In genomic region chr2:54560146-54560881, GRCh38 we compare ENCODE assay signal across 8 cellular contexts.
A peak's percentile ranks its signal among the peaks of the same experiment; 100 is the strongest.
DNase-seq lines count a peak whose midpoint lies in the region; ATAC-seq, FAIRE-seq and TF ChIP-seq lines count a peak whose summit lies in the region.

No MANE protein-coding gene starts in this region.

- no peak for FAIRE-seq in endothelial cell of umbilical vein (lab: Jason Lieb, UNC)

- dilution Hi-C loops in endothelial cell of umbilical vein (cut with MboI; ENCODE audit: extremely low pct_ligation_motif_present, low sequenced_read_pairs), result no loop called here

- H3K27ac Mint-ChIP-seq in T-helper 17 cell, result peak overlapping the region; percentile 95

- H3K9ac ChIP-seq in endothelial cell of umbilical vein (replicated peaks; ENCODE audit: extremely low read depth, insufficient read depth, low read length) (peak overlapping the region; percentile 99), muscle layer of colon (ENCODE audit: low read length) (peak overlapping the region; percentile 49)

- POLR2A ChIA-PET in endothelial cell of umbilical vein (lab: Charles Lee), result interaction anchor here (0.7 to 5.4 kb wide), 8 partner anchors 13 to 445 kb away, joined by 3 to 52 read pairs (median 4); partner anchors contain the start of gene ACYP2

- H4K20me1 ChIP-seq in endothelial cell of umbilical vein (replicated peaks; ENCODE audit: control insufficient read depth, extremely low read depth, insufficient read depth, low read length), result no peaks in the 10 kb centered on the region

- peaks cover 41% of the 10 kb centered on the region for H3K4me1 Mint-ChIP-seq in T-helper 17 cell

- H3K4me3 ChIP-seq in endothelial cell of umbilical vein (replicated peaks in 1 of 3; ENCODE audit: insufficient read depth in 1 of 3, low read depth in 1 of 3, low read length in 3 of 3), result peak overlapping the region; percentile 50 to 99 (median 99)
- H3K4me3 ChIP-seq in muscle layer of colon (ENCODE audit: low read depth in 1 of 2, low read length in 2 of 2), result peak overlapping the region; percentile 22 to 70
- H3K4me3 ChIP-seq in SJCRH30, result no peak overlapping the region

- H3K4me1 ChIP-seq in endothelial cell of umbilical vein (ENCODE audit: control insufficient read depth, extremely low read depth, insufficient read depth, low read length) (peaks cover 38% of the 10 kb centered on the region), muscle layer of colon (ENCODE audit: insufficient read depth, low read length) (peaks cover 48% of the 10 kb centered on the region), SJCRH30 (no peaks in the 10 kb centered on the region)

- peaks cover 0 to 1% of the 10 kb centered on the region in 2 experiments for H3K36me3 ChIP-seq in endothelial cell of umbilical vein (ENCODE audit: control insufficient read depth in 2 of 2, extremely low read depth in 1 of 2, insufficient read depth in 2 of 2, low read length in 2 of 2)
- H3K36me3 ChIP-seq in muscle layer of colon (ENCODE audit: insufficient read depth, low read length), result peaks cover 9% of the 10 kb centered on the region
- peaks cover 17% of the 10 kb centered on the region; the same call in 1 of the 2 replicates for H3K36me3 ChIP-seq in SJCRH30

- peaks cover 3% of the 10 kb centered on the region for H3K36me3 Mint-ChIP-seq in T-helper 17 cell (ENCODE audit: low read depth)

- TF ChIP-seq POLR2A in endothelial cell of umbilical vein (IDR thresholded peaks at IDR 0.05; ENCODE audit: low read depth, low read length), result no peak

- no peaks in the 10 kb centered on the region for H3K9me1 ChIP-seq in endothelial cell of umbilical vein (replicated peaks; ENCODE audit: control insufficient read depth, extremely low read depth, insufficient read depth, low read length)

- peak overlapping the region; percentile 96 for H3K4me3 Mint-ChIP-seq in T-helper 17 cell

- H3K27me3 ChIP-seq in endothelial cell of umbilical vein (ENCODE audit: control insufficient read depth in 2 of 2, insufficient read depth in 2 of 2, low read length in 2 of 2) (no peaks in the 10 kb centered on the region), muscle layer of colon (ENCODE audit: control insufficient read depth in 1 of 2, insufficient read depth in 2 of 2, low read length in 2 of 2) (no peaks in the 10 kb centered on the region), SJCRH30 (no peaks in the 10 kb centered on the region)

- BruUV-seq in endothelial cell of umbilical vein (replicated peaks; lab: Mats Ljungman, UMichigan), result TSS peak; percentile 42

- peak overlapping the region; percentile 98 for H3K4me2 ChIP-seq in endothelial cell of umbilical vein (ENCODE audit: insufficient read depth, low read length)

- H3K27me3 Mint-ChIP-seq in T-helper 17 cell, result no peaks in the 10 kb centered on the region

- ATAC-seq in GM19467 (IDR thresholded peaks at IDR 0.05; ENCODE audit: unreplicated experiment) (peak; percentile 36), HG03469 (IDR thresholded peaks at IDR 0.05; ENCODE audit: unreplicated experiment) (peak; percentile 30), T-helper 17 cell (no peak)

- peak; percentile 31 for DNase-seq in GM04504 (ENCODE audit: low read depth)
- no peak for DNase-seq in T-helper 17 cell
- peak; percentile 52 for DNase-seq in endothelial cell of umbilical vein (ENCODE audit: low read depth, low spot score)
- DNase-seq in SJCRH30, result no peak
- no peak for DNase-seq in ureter (ENCODE audit: low spot score)

- no peak overlapping the region for H2AFZ ChIP-seq in endothelial cell of umbilical vein (ENCODE audit: low read depth, low read length)

- peaks cover 67% of the 10 kb centered on the region for H3K79me2 ChIP-seq in endothelial cell of umbilical vein (ENCODE audit: control insufficient read depth, insufficient read depth, low read length)

- H3K27ac ChIP-seq in endothelial cell of umbilical vein (ENCODE audit: insufficient read depth, low read depth, low read length), result peak overlapping the region; percentile 99
- peak overlapping the region; percentile 75 for H3K27ac ChIP-seq in muscle layer of colon (ENCODE audit: low read depth, low read length)
- H3K27ac ChIP-seq in SJCRH30, result no peak overlapping the region

- CTCF ChIA-PET in endothelial cell of umbilical vein (lab: Charles Lee), result interaction anchor here (0.6 to 4.2 kb wide), 14 partner anchors 9 to 453 kb away, joined by 3 to 30 read pairs (median 6); no protein-coding TSS in a partner anchor

- TF ChIP-seq CTCF in endothelial cell of umbilical vein (IDR thresholded peaks at IDR 0.05; ENCODE audit: extremely low read depth in 1 of 2, insufficient read depth in 1 of 2, low read depth in 1 of 2, low read length in 2 of 2), result no peak

- intact Hi-C loops in endothelial cell of umbilical vein (cut with micrococcal nuclease), result no loop called here

- H3K9me3 ChIP-seq in T-helper 17 cell (ENCODE audit: control insufficient read depth, low read length, poor library complexity, severe bottlenecking) (no peaks in the 10 kb centered on the region), endothelial cell of umbilical vein (replicated peaks; ENCODE audit: control insufficient read depth, insufficient read depth, low read length) (no peaks in the 10 kb centered on the region), muscle layer of colon (ENCODE audit: low read length) (no peaks in the 10 kb centered on the region), SJCRH30 (replicated peaks) (no peaks in the 10 kb centered on the region)

TF ChIP-seq in endothelial cell of umbilical vein, 7 proteins besides CTCF, POLR2A, EP300 and RAD21:
- TF ChIP-seq MYC (IDR thresholded peaks at IDR 0.05; ENCODE audit: low read depth, low read length), result no peak
- TF ChIP-seq FOS (IDR thresholded peaks at IDR 0.05; ENCODE audit: borderline replicate concordance, insufficient read depth, low read length), result no peak
- no peak for TF ChIP-seq GATA2 (IDR thresholded peaks at IDR 0.05; ENCODE audit: insufficient read depth, insufficient read length, low read depth, low read length)
- no peak for TF ChIP-seq EZH2 (IDR thresholded peaks at IDR 0.05; ENCODE audit: borderline replicate concordance, low read depth, low read length, severe bottlenecking)
- TF ChIP-seq POLR2AphosphoS5 (IDR thresholded peaks at IDR 0.05; ENCODE audit: insufficient read depth, low read depth, low read length), result peak; percentile 5

Comparison
In these comparisons a context has a peak if more than half of its experiments do, and no peak if none do; other contexts are left out.
1. DNase-seq: peak in GM04504 (single experiment) and endothelial cell of umbilical vein (single experiment); none in T-helper 17 cell (0 of 3), SJCRH30 (0 of 2) and ureter (single experiment).